8 cellular contexts compared by ENCODE assay signal in genomic region chr4:177250056-177250696, GRCh38. TPM values are rescaled to one million over a fixed set of nuclear protein-coding genes. Genes with fewer than 3 reads are reported as not detected.
DNase-seq lines count a peak whose midpoint lies in the region; ATAC-seq and TF ChIP-seq lines count a peak whose summit lies in the region.

No MANE protein-coding gene starts in this region.

- POLR2A ChIA-PET in activated CD4-positive, alpha-beta memory T cell treated with anti-CD3 and anti-CD28 coated beads, Interleukin-2, amount 10 ng/mL, durations not matched to agents 7 days and 5 days (lab: Charles Lee): interaction anchor here (1.0 to 2.0 kb wide), 5 partner anchors 60 to 191 kb away, joined by 3 to 17 read pairs (median 5); partner anchors contain the start of genes AGA and NEIL3

- peaks cover 11% of the 10 kb centered on the region for H3K4me1 Mint-ChIP-seq in activated CD4-positive, alpha-beta memory T cell treated with anti-CD3 and anti-CD28 coated beads, Interleukin-2, amount 10 ng/mL, durations not matched to agents 7 days and 5 days
- H3K4me1 Mint-ChIP-seq in memory B cell: peaks cover 7% of the 10 kb centered on the region

- H3K27ac Mint-ChIP-seq in activated CD4-positive, alpha-beta memory T cell treated with anti-CD3 and anti-CD28 coated beads, Interleukin-2, amount 10 ng/mL, durations not matched to agents 7 days and 5 days: no peak overlapping the region
- no peak overlapping the region for H3K27ac Mint-ChIP-seq in memory B cell

- peak; percentile 92 for ATAC-seq in GM18870 (IDR thresholded peaks at IDR 0.05; ENCODE audit: unreplicated experiment)
- peak; percentile 94 for ATAC-seq in HG03066 (IDR thresholded peaks at IDR 0.05; ENCODE audit: low read depth, unreplicated experiment)
- ATAC-seq in memory B cell (ENCODE audit: low read depth): peak; percentile 53

- CTCF ChIA-PET in activated CD4-positive, alpha-beta memory T cell treated with anti-CD3 and anti-CD28 coated beads, Interleukin-2, amount 10 ng/mL, durations not matched to agents 7 days and 5 days (lab: Charles Lee): interaction anchor here (0.7 to 3.8 kb wide), 48 partner anchors 8 to 323 kb away, joined by 3 to 79 read pairs (median 4); partner anchors contain the start of genes AGA and NEIL3

- peak; percentile 97 for TF ChIP-seq CTCF in AG09319 (IDR thresholded peaks at IDR 0.05; ENCODE audit: low read depth, low read length)

- no peaks in the 10 kb centered on the region for H3K36me3 Mint-ChIP-seq in activated CD4-positive, alpha-beta memory T cell treated with anti-CD3 and anti-CD28 coated beads, Interleukin-2, amount 10 ng/mL, durations not matched to agents 7 days and 5 days (ENCODE audit: low read depth)
- no peaks in the 10 kb centered on the region for H3K36me3 Mint-ChIP-seq in memory B cell

- H3K27me3 Mint-ChIP-seq in activated CD4-positive, alpha-beta memory T cell treated with anti-CD3 and anti-CD28 coated beads, Interleukin-2, amount 10 ng/mL, durations not matched to agents 7 days and 5 days: peaks cover 8% of the 10 kb centered on the region
- H3K27me3 Mint-ChIP-seq in memory B cell: peaks cover 9% of the 10 kb centered on the region

- no peaks in the 10 kb centered on the region for H3K9me3 Mint-ChIP-seq in activated CD4-positive, alpha-beta memory T cell treated with anti-CD3 and anti-CD28 coated beads, Interleukin-2, amount 10 ng/mL, durations not matched to agents 7 days and 5 days
- no peaks in the 10 kb centered on the region for H3K9me3 Mint-ChIP-seq in memory B cell

- DNase-seq in AG09319 (ENCODE audit: extremely low read depth, low read depth): no peak
- DNase-seq in NCI-H748 treated with DMSO at 0.1 percent for 48 hours (lab: John Stamatoyannopoulos, UW): peak; percentile 34
- peak; percentile 80 for DNase-seq in activated CD4-positive, alpha-beta memory T cell treated with anti-CD3 and anti-CD28 coated beads, Interleukin-2, amount 10 ng/mL, durations not matched to agents 7 days and 5 days
- DNase-seq in effector CD8-positive, alpha-beta T cell (lab: John Stamatoyannopoulos, UW): peak; percentile 36
- peak; percentile 2 to 18 for DNase-seq in memory B cell (ENCODE audit: low spot score in 2 of 2)
- DNase-seq in stimulated activated CD8-positive, alpha-beta memory T cell treated with anti-CD3 and anti-CD28 coated beads, Interleukin-2, amount 100 ng/mL, for 1 hour (ENCODE audit: low read depth in 2 of 2): peak; percentile 15 to 21

- no peak overlapping the region for H3K4me3 Mint-ChIP-seq in activated CD4-positive, alpha-beta memory T cell treated with anti-CD3 and anti-CD28 coated beads, Interleukin-2, amount 10 ng/mL, durations not matched to agents 7 days and 5 days
- no peak overlapping the region for H3K4me3 Mint-ChIP-seq in memory B cell

RNA-seq across cellular contexts. Expression of gene NEIL3, which starts 59.5 kb away (rescaled TPM):
- 10 to 100 TPM; 29.3 to 30.3 TPM for total RNA-seq in activated CD4-positive, alpha-beta memory T cell treated with anti-CD3 and anti-CD28 coated beads, Interleukin-2, amount 10 ng/mL, durations not matched to agents 7 days and 5 days
